ENCODE assay signal across 31 cellular contexts in genomic region chr2:77064324-77064723, GRCh38.
DNase-seq lines count a peak whose midpoint lies in the region; TF ChIP-seq lines count a peak whose summit lies in the region.
"Had no signal": no experiment of that assay in that cellular context is flagged by ENCODE, and none has a peak within 500 bp of the region (broad histone marks: within the 10 kb centered on the region; RNA-seq: fewer than 3 reads in every experiment).

No MANE protein-coding gene starts in this region.

- peak; percentile 97 for TF ChIP-seq EP300 in neural cell (conservative IDR thresholded peaks at IDR 0.05; ENCODE audit: poor library complexity, severe bottlenecking)

- no peak overlapping the region for H3K4me2 ChIP-seq in neural cell (ENCODE audit: low read length)
- H3K4me2 ChIP-seq: A549; BLaER1; BLaER1 treated with 17β-estradiol and CSF1 and Interleukin-3, amounts not matched to agents 10 nM and 100 nM had no signal

- H3K27me3 ChIP-seq in neural cell (ENCODE audit: insufficient read depth, low read depth, low read length): no peaks in the 10 kb centered on the region
- H3K27me3 ChIP-seq: BE2C; BLaER1; BLaER1 treated with 17β-estradiol and CSF1 and Interleukin-3, amounts not matched to agents 10 nM and 100 nM had no signal

- DNase-seq in NOMO-1 treated with DMSO at 0.1 percent for 48 hours (lab: John Stamatoyannopoulos, UW; ENCODE audit: unreplicated experiment): peak; percentile 71
- no peak for DNase-seq in NOMO-1 treated with dmso at 0.1 percent for 144 hours (lab: John Stamatoyannopoulos, UW; ENCODE audit: unreplicated experiment)
- peak; percentile 37 for DNase-seq in putamen (ENCODE audit: low spot score)
- DNase-seq in COLO668 (lab: John Stamatoyannopoulos, UW; ENCODE audit: unreplicated experiment): no peak
- DNase-seq in mucosa of gallbladder (ENCODE audit: low spot score): no peak
- DNase-seq: 8988T; ACHN; AML-193; BE2C; C1 segment of cervical spinal cord; Caco-2; Calu3; CD4-positive, alpha-beta memory T cell; CD4-positive, alpha-beta T cell; CD4-positive, CD25-positive, alpha-beta regulatory T cell; CD8-positive, alpha-beta memory T cell; CD8-positive, alpha-beta T cell; COR-L47; DMS 273 treated with DMSO at 0.1 percent for 48 hours; DMS153; DMS53; DMS79; DMS79 treated with DMSO at 0.1 percent for 48 hours; DND-41; EL had no signal

- no peak overlapping the region for H3K4me3 ChIP-seq in neural cell (ENCODE audit: low read length)
- H3K4me3 ChIP-seq: A549; BLaER1; BLaER1 treated with 17β-estradiol and CSF1 and Interleukin-3, amounts not matched to agents 10 nM and 100 nM had no signal

- H4K20me1 ChIP-seq in neural cell (ENCODE audit: insufficient read depth): no peaks in the 10 kb centered on the region
- H4K20me1 ChIP-seq: BLaER1; BLaER1 treated with 17β-estradiol and CSF1 and Interleukin-3, amounts not matched to agents 10 nM and 100 nM had no signal

- no peak for TF ChIP-seq RAD21 in neural cell (conservative IDR thresholded peaks at IDR 0.05)

- peak overlapping the region; percentile 6 for H3K27ac ChIP-seq in neural cell (ENCODE audit: low read length)
- H3K27ac ChIP-seq: 22Rv1; A549; BLaER1; BLaER1 treated with 17β-estradiol and CSF1 and Interleukin-3, amounts not matched to agents 10 nM and 100 nM; C4-2B had no signal

- H3K9ac ChIP-seq in neural cell (ENCODE audit: low read length): no peak overlapping the region
- H3K9ac ChIP-seq: BLaER1; BLaER1 treated with 17β-estradiol and CSF1 and Interleukin-3, amounts not matched to agents 10 nM and 100 nM had no signal

- H3K36me3 ChIP-seq in neural cell (ENCODE audit: insufficient read depth, low read length): no peaks in the 10 kb centered on the region
- H3K36me3 ChIP-seq: BE2C; BLaER1; BLaER1 treated with 17β-estradiol and CSF1 and Interleukin-3, amounts not matched to agents 10 nM and 100 nM had no signal

- peaks cover 4% of the 10 kb centered on the region for H3F3A ChIP-seq in neural cell (ENCODE audit: insufficient read depth, low read length, poor library complexity, severe bottlenecking)

- no peaks in the 10 kb centered on the region for H3K9me2 ChIP-seq in neural cell (ENCODE audit: insufficient read depth, low read length)

- no peak for TF ChIP-seq CTCF in neural cell (IDR thresholded peaks at IDR 0.05; ENCODE audit: poor library complexity, severe bottlenecking)

- H3K9me3 ChIP-seq in neural cell (ENCODE audit: low read length): no peaks in the 10 kb centered on the region
- H3K9me3 ChIP-seq: BE2C, Caco-2 had no signal

- H2AFZ ChIP-seq in neural cell (ENCODE audit: low read depth, low read length): no peak overlapping the region

- H3K79me2 ChIP-seq in neural cell (replicated peaks; ENCODE audit: insufficient read depth, low read length): no peaks in the 10 kb centered on the region

TF ChIP-seq in neural cell, 6 proteins besides CTCF, POLR2A, EP300 and RAD21:
- TF ChIP-seq EZH2 (IDR thresholded peaks at IDR 0.05; ENCODE audit: borderline replicate concordance, insufficient read depth, low read length, poor library complexity, severe bottlenecking) (no peak), MXI1 (conservative IDR thresholded peaks at IDR 0.05; ENCODE audit: poor library complexity, severe bottlenecking) (no peak), POLR2AphosphoS5 (IDR thresholded peaks at IDR 0.05) (peak; percentile 70), REST (IDR thresholded peaks at IDR 0.05; ENCODE audit: borderline replicate concordance) (no peak), SMC3 (conservative IDR thresholded peaks at IDR 0.05; ENCODE audit: poor library complexity) (no peak), TAF1 (IDR thresholded peaks at IDR 0.05; ENCODE audit: low read depth) (no peak)

Comparison
In these comparisons a context has a peak if more than half of its experiments do, and no peak if none do; other contexts are left out.
1. DNase-seq: peak in NOMO-1 treated with DMSO at 0.1 percent for 48 hours (single experiment) and putamen (single experiment); none in NOMO-1 treated with dmso at 0.1 percent for 144 hours (single experiment), COLO668 (single experiment) and mucosa of gallbladder (single experiment).